28 cellular contexts compared by ENCODE assay signal in genomic region chr15:50225057-50225456, GRCh38. TPM values are rescaled to one million over a fixed set of nuclear protein-coding genes. Genes with fewer than 3 reads are reported as not detected.
"Had no signal": no experiment of that assay in that cellular context is flagged by ENCODE, and none has a peak within 500 bp of the region (broad histone marks: within the 10 kb centered on the region; RNA-seq: fewer than 3 reads in every experiment).

No MANE protein-coding gene starts in this region.

- H3K27me3 ChIP-seq: stomach, suprapubic skin, testis, thyroid gland, tibial artery, tibial nerve, transverse colon, upper lobe of left lung, upper lobe of right lung, uterus, vagina had no signal

- H3K9me3 ChIP-seq: stomach, suprapubic skin, testis, thoracic aorta, thyroid gland, tibial artery, tibial nerve, transverse colon, upper lobe of left lung, upper lobe of right lung, uterus, vagina had no signal

- H3K4me3 ChIP-seq: stomach, suprapubic skin, testis, thoracic aorta, thyroid gland, tibial artery, tibial nerve, transverse colon, upper lobe of left lung, upper lobe of right lung, uterus, vagina had no signal

- H3K36me3 ChIP-seq: stomach, suprapubic skin, thoracic aorta, thyroid gland, tibial artery, tibial nerve, transverse colon, upper lobe of left lung, upper lobe of right lung, uterus, vagina had no signal

- ATAC-seq: stimulated activated effector memory CD8-positive, alpha-beta T cell treated with anti-CD3 and anti-CD28 coated beads, Interleukin-12 subunit alpha, Interleukin-12 subunit beta, amount 100 ng/mL, for 72 hours; stimulated activated memory B cell treated with anti-CD40 and anti-IgM and Interleukin-4, amounts not matched to agents 10 μg/mL and 1 μg/mL and 100 μg/mL, for 72 hours; stimulated activated naive B cell treated with anti-CD40 and anti-IgM and Interleukin-4, amounts not matched to agents 10 μg/mL and 1 μg/mL and 100 μg/mL, for 72 hours; stimulated activated naive CD8-positive, alpha-beta T cell treated with anti-CD3 and anti-CD28 coated beads, Interleukin-15, amount 100 ng/mL, for 72 hours; stimulated activated naive CD8-positive, alpha-beta T cell treated with anti-CD3 and anti-CD28 coated beads, Interleukin-15, Interleukin-2, amounts not matched to agents 100 U/mL and 50 U/mL, for 24 hours; upper lobe of right lung had no signal

- DNase-seq: stimulated activated CD4-positive, alpha-beta T cell treated with anti-CD3 and anti-CD28 coated beads, Interleukin-2, amount 100 ng/mL, for 48 hours; stimulated activated CD4-positive, alpha-beta T cell treated with anti-CD3 and anti-CD28 coated beads, Interleukin-4, amount 100 ng/mL, for 1 hour; stimulated activated CD4-positive, alpha-beta T cell treated with anti-CD3 and anti-CD28 coated beads, Interleukin-4, amount 100 ng/mL, for 24 hours; stimulated activated CD4-positive, alpha-beta T cell treated with anti-CD3 and anti-CD28 coated beads, Interleukin-4, amount 100 ng/mL, for 4 hours; stimulated activated CD8-positive, alpha-beta memory T cell treated with anti-CD3 and anti-CD28 coated beads, Interleukin-4, amount 100 ng/mL, for 48 hours; stimulated activated naive B cell treated with anti-CD40 and anti-IgM and Interleukin-4, amounts not matched to agents 10 μg/mL and 1 μg/mL and 100 μg/mL, for 72 hours; stimulated activated naive CD4-positive, alpha-beta T cell; stimulated activated naive CD4-positive, alpha-beta T cell treated with Interleukin-2 at 50 U/mL for 16 hours; stimulated activated naive CD8-positive, alpha-beta T cell treated with anti-CD3 and anti-CD28 coated beads, Interleukin-15, amount 100 ng/mL, for 72 hours; stimulated activated naive CD8-positive, alpha-beta T cell treated with anti-CD3 and anti-CD28 coated beads, Interleukin-15, Interleukin-2, amounts not matched to agents 100 U/mL and 50 U/mL, for 24 hours; stomach; substantia nigra; testis; thyroid gland; tibial artery; transverse colon; trophoblast cell; upper lobe of left lung; upper lobe of right lung; uterus had no signal

- H3K4me1 ChIP-seq: stomach, suprapubic skin, testis, tibial artery, tibial nerve, upper lobe of left lung, upper lobe of right lung, uterus, vagina had no signal

- H3K27ac ChIP-seq: stomach, suprapubic skin, testis, thoracic aorta, thyroid gland, tibial artery, tibial nerve, transverse colon, upper lobe of left lung, upper lobe of right lung, uterus, vagina had no signal

- FAIRE-seq: urothelium cell line had no signal

RNA-seq across cellular contexts. Expression of gene HDC, which starts 40.5 kb away (rescaled TPM):
- total RNA-seq: temporal lobe had no signal
